24 cellular contexts compared by ENCODE assay signal in the genomic region with DNA sequence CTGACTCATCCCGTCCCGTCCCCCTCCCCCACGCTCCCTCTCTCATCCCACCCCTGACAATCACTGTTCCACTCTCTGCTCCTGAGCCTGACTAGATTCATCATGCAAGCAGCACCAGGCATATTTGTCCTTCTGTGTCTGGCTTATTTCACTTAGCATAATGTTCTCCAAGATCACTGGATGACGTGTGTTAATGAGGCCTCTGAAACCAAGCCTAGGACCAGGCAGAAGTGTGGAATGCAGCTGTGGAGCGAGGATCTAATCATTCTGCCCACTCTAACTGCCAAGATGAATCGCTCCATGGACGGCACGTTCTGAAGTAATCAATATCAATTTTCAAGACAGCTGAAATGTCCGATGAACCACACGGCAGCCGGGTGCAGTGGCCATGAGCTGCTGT.
"Had no signal": no experiment of that assay in that cellular context is flagged by ENCODE, and none has a peak within 500 bp of the region (broad histone marks: within the 10 kb centered on the region; RNA-seq: fewer than 3 reads in every experiment).

No MANE protein-coding gene starts in this region.

- H3K27ac Mint-ChIP-seq: activated CD4-positive, alpha-beta T cell treated with anti-CD3 and anti-CD28 coated beads, Interleukin-2, amount 10 ng/mL, durations not matched to agents 7 days and 5 days; activated naive CD4-positive, alpha-beta T cell treated with anti-CD3 and anti-CD28 coated beads, Interleukin-2, amount 10 ng/mL, durations not matched to agents 7 days and 5 days; activated naive CD8-positive, alpha-beta T cell treated with anti-CD3 and anti-CD28 coated beads, Interleukin-2, amount 50 U/mL, for 24 hours; naive B cell; progenitor cell of endocrine pancreas had no signal

- H3K9me3 Mint-ChIP-seq: activated CD4-positive, alpha-beta T cell treated with anti-CD3 and anti-CD28 coated beads, Interleukin-2, amount 10 ng/mL, durations not matched to agents 7 days and 5 days; activated naive CD4-positive, alpha-beta T cell treated with anti-CD3 and anti-CD28 coated beads, Interleukin-2, amount 10 ng/mL, durations not matched to agents 7 days and 5 days; activated naive CD8-positive, alpha-beta T cell treated with anti-CD3 and anti-CD28 coated beads, Interleukin-2, amount 50 U/mL, for 24 hours had no signal

- H3K27me3 ChIP-seq: ascending aorta, vagina had no signal

- ATAC-seq: activated CD4-positive, CD25-positive, alpha-beta regulatory T cell treated with anti-CD3 and anti-CD28 coated beads, Interleukin-2, amount 50 U/mL, for 24 hours; activated naive CD8-positive, alpha-beta T cell treated with anti-CD3 and anti-CD28 coated beads, Interleukin-2, amount 50 U/mL, for 24 hours; left lung; right cardiac atrium had no signal

- H3K4me1 Mint-ChIP-seq: activated CD4-positive, alpha-beta T cell treated with anti-CD3 and anti-CD28 coated beads, Interleukin-2, amount 10 ng/mL, durations not matched to agents 7 days and 5 days; activated naive CD8-positive, alpha-beta T cell treated with anti-CD3 and anti-CD28 coated beads, Interleukin-2, amount 50 U/mL, for 24 hours had no signal

- H3K27ac ChIP-seq: ascending aorta, esophagus muscularis mucosa, left lung, tibial nerve, vagina had no signal

- H3K4me1 ChIP-seq: ascending aorta, left lung had no signal

- H3K4me3 Mint-ChIP-seq: activated CD4-positive, alpha-beta T cell treated with anti-CD3 and anti-CD28 coated beads, Interleukin-2, amount 10 ng/mL, durations not matched to agents 7 days and 5 days; activated naive CD4-positive, alpha-beta T cell treated with anti-CD3 and anti-CD28 coated beads, Interleukin-2, amount 10 ng/mL, durations not matched to agents 7 days and 5 days; activated naive CD8-positive, alpha-beta T cell treated with anti-CD3 and anti-CD28 coated beads, Interleukin-2, amount 50 U/mL, for 24 hours; naive B cell; neural crest cell had no signal

- DNase-seq: activated CD4-positive, alpha-beta T cell treated with anti-CD3 and anti-CD28 coated beads, Interleukin-2, amount 10 ng/mL, durations not matched to agents 7 days and 5 days; activated CD8-positive, alpha-beta memory T cell treated with anti-CD3 and anti-CD28 coated beads, Interleukin-2, amount 50 U/mL, for 48 hours; activated effector memory CD4-positive, alpha-beta T cell treated with Interleukin-2 at 50 U/mL for 16 hours; activated naive CD4-positive, alpha-beta T cell treated with anti-CD3 and anti-CD28 coated beads, Interleukin-2, amount 10 ng/mL, durations not matched to agents 7 days and 5 days; activated naive CD8-positive, alpha-beta T cell treated with anti-CD3 and anti-CD28 coated beads, Interleukin-2, amount 50 U/mL, for 24 hours; activated T-cell treated with anti-CD3 and anti-CD28 coated beads, Interleukin-2, amount 50 U/mL, for 48 hours; cerebellar nuclear complex; effector CD4-positive, alpha-beta T cell; foreskin melanocyte; glutamatergic neuron; hippocampal formation; left lung; naive B cell; right cardiac atrium; stimulated activated CD4-positive, alpha-beta T cell treated with anti-CD3 and anti-CD28 coated beads, Interleukin-2, amount 100 ng/mL, for 24 hours; stimulated activated naive CD4-positive, alpha-beta T cell treated with Interleukin-2 at 50 U/mL for 16 hours; T1000 had no signal

- H3K36me3 ChIP-seq: ascending aorta, esophagus muscularis mucosa, left lung, tibial nerve, vagina had no signal

- H3K4me3 ChIP-seq: ascending aorta, esophagus muscularis mucosa, left lung, tibial nerve, vagina had no signal

- H3K36me3 Mint-ChIP-seq: activated naive CD4-positive, alpha-beta T cell treated with anti-CD3 and anti-CD28 coated beads, Interleukin-2, amount 10 ng/mL, durations not matched to agents 7 days and 5 days; naive B cell had no signal

- H3K27me3 Mint-ChIP-seq: progenitor cell of endocrine pancreas had no signal
